1 cellular context compared by ENCODE assay signal in the genomic region with DNA sequence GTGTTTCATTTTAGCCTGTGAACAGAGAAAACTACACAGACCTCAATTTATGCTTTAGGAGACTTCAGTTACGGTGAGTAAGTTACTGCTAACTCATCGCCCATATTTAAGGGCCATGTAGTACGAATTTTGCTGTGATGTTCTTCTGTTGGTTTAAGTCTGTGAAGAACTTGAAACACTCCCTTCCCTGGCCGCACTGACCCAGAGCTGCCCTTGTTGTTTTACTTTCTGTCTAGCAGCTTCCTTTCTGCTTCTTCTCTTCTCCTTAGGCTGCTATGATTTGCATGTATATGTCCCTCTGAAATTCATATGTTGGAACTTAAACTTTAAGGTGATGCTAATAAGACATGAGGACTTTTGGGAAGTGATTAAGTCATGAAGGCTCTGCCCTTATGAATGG.
TF ChIP-seq lines count a peak whose summit lies in the region.

No MANE protein-coding gene starts in this region.

TF ChIP-seq in SK-N-SH, 30 proteins besides CTCF, POLR2A, EP300 and RAD21 (continued from another document):
- TF ChIP-seq, protein P1, sequence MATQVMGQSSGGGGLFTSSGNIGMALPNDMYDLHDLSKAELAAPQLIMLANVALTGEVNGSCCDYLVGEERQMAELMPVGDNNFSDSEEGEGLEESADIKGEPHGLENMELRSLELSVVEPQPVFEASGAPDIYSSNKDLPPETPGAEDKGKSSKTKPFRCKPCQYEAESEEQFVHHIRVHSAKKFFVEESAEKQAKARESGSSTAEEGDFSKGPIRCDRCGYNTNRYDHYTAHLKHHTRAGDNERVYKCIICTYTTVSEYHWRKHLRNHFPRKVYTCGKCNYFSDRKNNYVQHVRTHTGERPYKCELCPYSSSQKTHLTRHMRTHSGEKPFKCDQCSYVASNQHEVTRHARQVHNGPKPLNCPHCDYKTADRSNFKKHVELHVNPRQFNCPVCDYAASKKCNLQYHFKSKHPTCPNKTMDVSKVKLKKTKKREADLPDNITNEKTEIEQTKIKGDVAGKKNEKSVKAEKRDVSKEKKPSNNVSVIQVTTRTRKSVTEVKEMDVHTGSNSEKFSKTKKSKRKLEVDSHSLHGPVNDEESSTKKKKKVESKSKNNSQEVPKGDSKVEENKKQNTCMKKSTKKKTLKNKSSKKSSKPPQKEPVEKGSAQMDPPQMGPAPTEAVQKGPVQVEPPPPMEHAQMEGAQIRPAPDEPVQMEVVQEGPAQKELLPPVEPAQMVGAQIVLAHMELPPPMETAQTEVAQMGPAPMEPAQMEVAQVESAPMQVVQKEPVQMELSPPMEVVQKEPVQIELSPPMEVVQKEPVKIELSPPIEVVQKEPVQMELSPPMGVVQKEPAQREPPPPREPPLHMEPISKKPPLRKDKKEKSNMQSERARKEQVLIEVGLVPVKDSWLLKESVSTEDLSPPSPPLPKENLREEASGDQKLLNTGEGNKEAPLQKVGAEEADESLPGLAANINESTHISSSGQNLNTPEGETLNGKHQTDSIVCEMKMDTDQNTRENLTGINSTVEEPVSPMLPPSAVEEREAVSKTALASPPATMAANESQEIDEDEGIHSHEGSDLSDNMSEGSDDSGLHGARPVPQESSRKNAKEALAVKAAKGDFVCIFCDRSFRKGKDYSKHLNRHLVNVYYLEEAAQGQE (IDR thresholded peaks at IDR 0.05; ENCODE audit: low read depth, low read length) = no peak
- TF ChIP-seq, protein P2, sequence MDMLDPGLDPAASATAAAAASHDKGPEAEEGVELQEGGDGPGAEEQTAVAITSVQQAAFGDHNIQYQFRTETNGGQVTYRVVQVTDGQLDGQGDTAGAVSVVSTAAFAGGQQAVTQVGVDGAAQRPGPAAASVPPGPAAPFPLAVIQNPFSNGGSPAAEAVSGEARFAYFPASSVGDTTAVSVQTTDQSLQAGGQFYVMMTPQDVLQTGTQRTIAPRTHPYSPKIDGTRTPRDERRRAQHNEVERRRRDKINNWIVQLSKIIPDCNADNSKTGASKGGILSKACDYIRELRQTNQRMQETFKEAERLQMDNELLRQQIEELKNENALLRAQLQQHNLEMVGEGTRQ (IDR thresholded peaks at IDR 0.05; ENCODE audit: borderline replicate concordance, low read depth, low read length) = no peak
- TF ChIP-seq, protein P3, sequence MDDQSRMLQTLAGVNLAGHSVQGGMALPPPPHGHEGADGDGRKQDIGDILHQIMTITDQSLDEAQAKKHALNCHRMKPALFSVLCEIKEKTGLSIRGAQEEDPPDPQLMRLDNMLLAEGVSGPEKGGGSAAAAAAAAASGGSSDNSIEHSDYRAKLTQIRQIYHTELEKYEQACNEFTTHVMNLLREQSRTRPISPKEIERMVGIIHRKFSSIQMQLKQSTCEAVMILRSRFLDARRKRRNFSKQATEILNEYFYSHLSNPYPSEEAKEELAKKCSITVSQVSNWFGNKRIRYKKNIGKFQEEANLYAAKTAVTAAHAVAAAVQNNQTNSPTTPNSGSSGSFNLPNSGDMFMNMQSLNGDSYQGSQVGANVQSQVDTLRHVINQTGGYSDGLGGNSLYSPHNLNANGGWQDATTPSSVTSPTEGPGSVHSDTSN (IDR thresholded peaks at IDR 0.05) = no peak
- TF ChIP-seq FOXJ3 (CRISPR knock-in tag; IDR thresholded peaks at IDR 0.05) = no peak
